ENCODE assay signal across 7 cellular contexts in the genomic region with DNA sequence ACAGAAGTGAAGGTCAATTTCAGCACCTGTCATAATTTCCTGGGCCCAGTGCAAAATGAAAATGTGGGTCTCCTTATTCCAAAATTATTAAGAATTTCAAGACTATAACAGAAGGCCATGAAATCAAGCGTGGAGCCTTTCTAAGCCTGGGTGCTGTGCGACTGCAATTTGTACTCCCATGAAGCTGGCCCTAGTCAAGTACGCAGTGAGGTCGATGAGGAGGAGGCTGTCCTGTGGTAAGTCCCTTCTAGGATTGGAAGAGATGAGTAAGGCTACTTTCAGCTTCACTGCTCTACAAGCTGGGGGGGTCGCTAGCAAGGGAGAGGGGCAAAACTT. TPM values are rescaled to one million over a fixed set of nuclear protein-coding genes. Genes with fewer than 3 reads are reported as not detected.
DNase-seq lines count a peak whose midpoint lies in the region; ATAC-seq and TF ChIP-seq lines count a peak whose summit lies in the region.

No MANE protein-coding gene starts in this region.

- peaks cover 27 to 34% of the 10 kb centered on the region in 2 experiments; a peak in 2 of 3 replicates for H3K36me3 ChIP-seq in HEK293 (ENCODE audit: control insufficient read depth in 2 of 2, insufficient read depth in 1 of 2, low read length in 2 of 2)
- peaks cover 27% of the 10 kb centered on the region for H3K36me3 ChIP-seq in SK-N-MC (ENCODE audit: insufficient read depth, low read length)

- ATAC-seq in foreskin keratinocyte (peak; percentile 32), GM18858 (IDR thresholded peaks at IDR 0.05; ENCODE audit: unreplicated experiment) (no peak)

- H3K4me1 ChIP-seq in HEK293 (ENCODE audit: control insufficient read depth, insufficient read depth, low read length): peaks cover 7% of the 10 kb centered on the region
- H3K4me1 ChIP-seq in foreskin keratinocyte: peaks cover 10% of the 10 kb centered on the region

- TF ChIP-seq CTCF in HEK293 (tag by site-specific recombination; IDR thresholded peaks at IDR 0.05): no peak
- no peak for TF ChIP-seq CTCF in foreskin keratinocyte (conservative IDR thresholded peaks at IDR 0.05)
- no peak for TF ChIP-seq CTCF in retinal pigment epithelial cell (conservative IDR thresholded peaks at IDR 0.05; ENCODE audit: low read depth, low read length)

- H3K27ac ChIP-seq in HEK293 (ENCODE audit: extremely low read depth, low read depth, low read length): no peak overlapping the region
- H3K27ac ChIP-seq in SK-N-MC: no peak overlapping the region
- no peak overlapping the region for H3K27ac ChIP-seq in foreskin keratinocyte

- no peaks in the 10 kb centered on the region for H3K27me3 ChIP-seq in foreskin keratinocyte

- CTCF ChIA-PET in HEK293 (lab: Yijun Ruan, JAX): interaction anchor here (0.6 kb wide), 1 partner anchor 1906 kb away, joined by 3 read pairs; no protein-coding TSS in a partner anchor

- POLR2A ChIA-PET in HEK293 (lab: Yijun Ruan, JAX): interaction anchor here (0.6 to 1.4 kb wide), 4 partner anchors 8 to 56 kb away, joined by 3 to 8 read pairs (median 5); a partner anchor contains a TSS

- H3K9ac ChIP-seq in SK-N-MC (ENCODE audit: insufficient read length): no peak overlapping the region

- H3K9me3 ChIP-seq in HEK293 (ENCODE audit: control insufficient read depth, insufficient read depth, low read depth, low read length): no peaks in the 10 kb centered on the region
- no peaks in the 10 kb centered on the region for H3K9me3 ChIP-seq in SK-N-MC (ENCODE audit: low read depth, low read length)

- DNase-seq in SK-N-MC (ENCODE audit: low read depth, low spot score) (no peak), foreskin keratinocyte (no peak), retinal pigment epithelial cell (ENCODE audit: low read depth) (no peak), NCI-H1694 treated with DMSO at 0.1 percent for 48 hours (lab: John Stamatoyannopoulos, UW) (no peak), NCI-H1694 (lab: John Stamatoyannopoulos, UW) (no peak)

- H3K4me3 ChIP-seq in HEK293 (ENCODE audit: low read depth, low read length) (peak overlapping the region; percentile 13), SK-N-MC (peak overlapping the region; percentile 96), retinal pigment epithelial cell (ENCODE audit: low read length) (peak overlapping the region; percentile 65)

TF ChIP-seq in HEK293, 187 proteins besides CTCF, POLR2A, EP300 and RAD21:
- TF ChIP-seq ZNF660 (tag by site-specific recombination; IDR thresholded peaks at IDR 0.05) (0 out of 2 replicates have a peak, but pooled peaks have one; percentile 23), ZNF473 (tag by site-specific recombination; IDR thresholded peaks at IDR 0.05) (no peak), ZNF2 (tag by site-specific recombination; IDR thresholded peaks at IDR 0.05) (0 out of 2 replicates have a peak, but pooled peaks have one; percentile 9), ZSCAN23 (tag by site-specific recombination; IDR thresholded peaks at IDR 0.05) (no peak), ZNF335 (tag by site-specific recombination; conservative IDR thresholded peaks at IDR 0.05) (peak; percentile 83)
- TF ChIP-seq, protein P1, sequence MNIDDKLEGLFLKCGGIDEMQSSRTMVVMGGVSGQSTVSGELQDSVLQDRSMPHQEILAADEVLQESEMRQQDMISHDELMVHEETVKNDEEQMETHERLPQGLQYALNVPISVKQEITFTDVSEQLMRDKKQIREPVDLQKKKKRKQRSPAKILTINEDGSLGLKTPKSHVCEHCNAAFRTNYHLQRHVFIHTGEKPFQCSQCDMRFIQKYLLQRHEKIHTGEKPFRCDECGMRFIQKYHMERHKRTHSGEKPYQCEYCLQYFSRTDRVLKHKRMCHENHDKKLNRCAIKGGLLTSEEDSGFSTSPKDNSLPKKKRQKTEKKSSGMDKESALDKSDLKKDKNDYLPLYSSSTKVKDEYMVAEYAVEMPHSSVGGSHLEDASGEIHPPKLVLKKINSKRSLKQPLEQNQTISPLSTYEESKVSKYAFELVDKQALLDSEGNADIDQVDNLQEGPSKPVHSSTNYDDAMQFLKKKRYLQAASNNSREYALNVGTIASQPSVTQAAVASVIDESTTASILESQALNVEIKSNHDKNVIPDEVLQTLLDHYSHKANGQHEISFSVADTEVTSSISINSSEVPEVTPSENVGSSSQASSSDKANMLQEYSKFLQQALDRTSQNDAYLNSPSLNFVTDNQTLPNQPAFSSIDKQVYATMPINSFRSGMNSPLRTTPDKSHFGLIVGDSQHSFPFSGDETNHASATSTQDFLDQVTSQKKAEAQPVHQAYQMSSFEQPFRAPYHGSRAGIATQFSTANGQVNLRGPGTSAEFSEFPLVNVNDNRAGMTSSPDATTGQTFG (tag by site-specific recombination; IDR thresholded peaks at IDR 0.05; ENCODE audit: borderline replicate concordance): no peak

RNA-seq across cellular contexts. Expression of a gene that starts 0.4 kb away (rescaled TPM):
- total RNA-seq in foreskin keratinocyte: 80.5 and 110 TPM in 2 replicates
- polyA plus RNA-seq in foreskin keratinocyte: 156 and 176 TPM in 2 replicates

RNA-seq across cellular contexts. Expression of a gene that starts 7.3 kb away (rescaled TPM):
- not detected in 2 replicates for total RNA-seq in foreskin keratinocyte
- polyA plus RNA-seq in foreskin keratinocyte: not detected in 2 replicates

RNA-seq across cellular contexts. Expression of a gene that starts 20.8 kb away (rescaled TPM):
- total RNA-seq in foreskin keratinocyte: 7.1 and 10.4 TPM in 2 replicates
- 9.0 TPM in 2 replicates for polyA plus RNA-seq in foreskin keratinocyte

RNA-seq across cellular contexts. Expression of a gene that starts 31.0 kb away (rescaled TPM):
- total RNA-seq in foreskin keratinocyte: 21.2 and 25.7 TPM in 2 replicates
- 37.1 and 39.7 TPM in 2 replicates for polyA plus RNA-seq in foreskin keratinocyte

RNA-seq across cellular contexts. Expression of a gene that starts 39.2 kb away (rescaled TPM):
- 27.8 and 32.8 TPM in 2 replicates for total RNA-seq in foreskin keratinocyte
- 29.9 and 33.8 TPM in 2 replicates for polyA plus RNA-seq in foreskin keratinocyte

Comparison
In these comparisons a context has a peak if more than half of its experiments do, and no peak if none do; other contexts are left out.
1. H3K4me3 ChIP-seq: peak in every context shown above with its lines; median percentile 96 in SK-N-MC; 65 in retinal pigment epithelial cell; 13 in HEK293.